In the genomic region with DNA sequence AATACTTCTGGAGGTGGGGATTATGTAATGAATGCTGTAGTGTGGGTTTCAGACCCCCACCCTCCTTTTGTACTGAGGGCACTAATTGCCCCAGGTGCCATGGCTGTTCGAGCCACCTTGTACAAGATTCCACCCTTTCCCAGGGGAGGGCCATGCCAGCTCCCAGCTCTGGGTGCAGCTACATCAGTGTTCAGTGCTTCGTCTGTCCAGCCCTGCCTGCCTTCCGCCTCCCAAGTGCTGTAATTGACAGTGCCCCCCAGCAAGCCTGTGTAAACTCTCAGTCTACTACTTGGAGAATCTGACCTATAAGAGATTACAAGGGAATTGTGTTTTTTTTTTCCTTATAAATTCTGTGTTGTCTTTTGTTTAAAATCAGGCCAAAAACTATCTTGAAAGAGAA, we compare ENCODE assay signal across 1 cellular context.
TF ChIP-seq lines count a peak whose summit lies in the region.

No MANE protein-coding gene starts in this region.

TF ChIP-seq in HEK293, 187 proteins besides CTCF, POLR2A, EP300 and RAD21 (continued from another document):
- TF ChIP-seq, protein P1, sequence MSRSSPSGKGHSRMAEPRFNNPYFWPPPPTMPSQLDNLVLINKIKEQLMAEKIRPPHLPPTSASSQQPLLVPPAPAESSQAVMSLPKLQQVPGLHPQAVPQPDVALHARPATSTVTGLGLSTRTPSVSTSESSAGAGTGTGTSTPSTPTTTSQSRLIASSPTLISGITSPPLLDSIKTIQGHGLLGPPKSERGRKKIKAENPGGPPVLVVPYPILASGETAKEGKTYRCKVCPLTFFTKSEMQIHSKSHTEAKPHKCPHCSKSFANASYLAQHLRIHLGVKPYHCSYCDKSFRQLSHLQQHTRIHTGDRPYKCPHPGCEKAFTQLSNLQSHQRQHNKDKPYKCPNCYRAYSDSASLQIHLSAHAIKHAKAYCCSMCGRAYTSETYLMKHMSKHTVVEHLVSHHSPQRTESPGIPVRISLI (tag by site-specific recombination; IDR thresholded peaks at IDR 0.05): no peak
- no peak for TF ChIP-seq ZNF624 (tag by site-specific recombination; IDR thresholded peaks at IDR 0.05)
